Comparison of ENCODE assay signal across 3 cellular contexts in the genomic region with DNA sequence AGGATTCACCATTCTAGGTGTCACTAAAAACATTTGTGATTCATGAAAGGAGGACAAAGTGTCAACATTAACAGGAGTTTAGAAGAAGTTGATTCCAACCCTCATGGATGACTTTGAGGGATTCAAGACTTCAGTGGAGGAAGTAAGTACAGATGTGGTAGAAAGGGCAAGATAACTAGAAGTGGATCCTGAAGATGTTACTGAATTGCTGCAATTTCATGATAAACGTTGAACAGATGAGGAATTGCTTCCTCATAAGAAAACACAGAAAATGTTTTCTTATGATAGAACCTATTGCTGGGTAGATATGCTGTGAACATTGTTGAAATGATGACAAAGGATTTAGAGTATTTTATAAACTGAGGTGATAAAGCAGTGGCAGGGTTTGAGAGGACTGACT.
TF ChIP-seq lines count a peak whose summit lies in the region.

No MANE protein-coding gene starts in this region.

TF ChIP-seq in GM23338, 12 proteins besides CTCF, POLR2A, EP300 and RAD21 (continues in another document):
- TF ChIP-seq, protein P1, sequence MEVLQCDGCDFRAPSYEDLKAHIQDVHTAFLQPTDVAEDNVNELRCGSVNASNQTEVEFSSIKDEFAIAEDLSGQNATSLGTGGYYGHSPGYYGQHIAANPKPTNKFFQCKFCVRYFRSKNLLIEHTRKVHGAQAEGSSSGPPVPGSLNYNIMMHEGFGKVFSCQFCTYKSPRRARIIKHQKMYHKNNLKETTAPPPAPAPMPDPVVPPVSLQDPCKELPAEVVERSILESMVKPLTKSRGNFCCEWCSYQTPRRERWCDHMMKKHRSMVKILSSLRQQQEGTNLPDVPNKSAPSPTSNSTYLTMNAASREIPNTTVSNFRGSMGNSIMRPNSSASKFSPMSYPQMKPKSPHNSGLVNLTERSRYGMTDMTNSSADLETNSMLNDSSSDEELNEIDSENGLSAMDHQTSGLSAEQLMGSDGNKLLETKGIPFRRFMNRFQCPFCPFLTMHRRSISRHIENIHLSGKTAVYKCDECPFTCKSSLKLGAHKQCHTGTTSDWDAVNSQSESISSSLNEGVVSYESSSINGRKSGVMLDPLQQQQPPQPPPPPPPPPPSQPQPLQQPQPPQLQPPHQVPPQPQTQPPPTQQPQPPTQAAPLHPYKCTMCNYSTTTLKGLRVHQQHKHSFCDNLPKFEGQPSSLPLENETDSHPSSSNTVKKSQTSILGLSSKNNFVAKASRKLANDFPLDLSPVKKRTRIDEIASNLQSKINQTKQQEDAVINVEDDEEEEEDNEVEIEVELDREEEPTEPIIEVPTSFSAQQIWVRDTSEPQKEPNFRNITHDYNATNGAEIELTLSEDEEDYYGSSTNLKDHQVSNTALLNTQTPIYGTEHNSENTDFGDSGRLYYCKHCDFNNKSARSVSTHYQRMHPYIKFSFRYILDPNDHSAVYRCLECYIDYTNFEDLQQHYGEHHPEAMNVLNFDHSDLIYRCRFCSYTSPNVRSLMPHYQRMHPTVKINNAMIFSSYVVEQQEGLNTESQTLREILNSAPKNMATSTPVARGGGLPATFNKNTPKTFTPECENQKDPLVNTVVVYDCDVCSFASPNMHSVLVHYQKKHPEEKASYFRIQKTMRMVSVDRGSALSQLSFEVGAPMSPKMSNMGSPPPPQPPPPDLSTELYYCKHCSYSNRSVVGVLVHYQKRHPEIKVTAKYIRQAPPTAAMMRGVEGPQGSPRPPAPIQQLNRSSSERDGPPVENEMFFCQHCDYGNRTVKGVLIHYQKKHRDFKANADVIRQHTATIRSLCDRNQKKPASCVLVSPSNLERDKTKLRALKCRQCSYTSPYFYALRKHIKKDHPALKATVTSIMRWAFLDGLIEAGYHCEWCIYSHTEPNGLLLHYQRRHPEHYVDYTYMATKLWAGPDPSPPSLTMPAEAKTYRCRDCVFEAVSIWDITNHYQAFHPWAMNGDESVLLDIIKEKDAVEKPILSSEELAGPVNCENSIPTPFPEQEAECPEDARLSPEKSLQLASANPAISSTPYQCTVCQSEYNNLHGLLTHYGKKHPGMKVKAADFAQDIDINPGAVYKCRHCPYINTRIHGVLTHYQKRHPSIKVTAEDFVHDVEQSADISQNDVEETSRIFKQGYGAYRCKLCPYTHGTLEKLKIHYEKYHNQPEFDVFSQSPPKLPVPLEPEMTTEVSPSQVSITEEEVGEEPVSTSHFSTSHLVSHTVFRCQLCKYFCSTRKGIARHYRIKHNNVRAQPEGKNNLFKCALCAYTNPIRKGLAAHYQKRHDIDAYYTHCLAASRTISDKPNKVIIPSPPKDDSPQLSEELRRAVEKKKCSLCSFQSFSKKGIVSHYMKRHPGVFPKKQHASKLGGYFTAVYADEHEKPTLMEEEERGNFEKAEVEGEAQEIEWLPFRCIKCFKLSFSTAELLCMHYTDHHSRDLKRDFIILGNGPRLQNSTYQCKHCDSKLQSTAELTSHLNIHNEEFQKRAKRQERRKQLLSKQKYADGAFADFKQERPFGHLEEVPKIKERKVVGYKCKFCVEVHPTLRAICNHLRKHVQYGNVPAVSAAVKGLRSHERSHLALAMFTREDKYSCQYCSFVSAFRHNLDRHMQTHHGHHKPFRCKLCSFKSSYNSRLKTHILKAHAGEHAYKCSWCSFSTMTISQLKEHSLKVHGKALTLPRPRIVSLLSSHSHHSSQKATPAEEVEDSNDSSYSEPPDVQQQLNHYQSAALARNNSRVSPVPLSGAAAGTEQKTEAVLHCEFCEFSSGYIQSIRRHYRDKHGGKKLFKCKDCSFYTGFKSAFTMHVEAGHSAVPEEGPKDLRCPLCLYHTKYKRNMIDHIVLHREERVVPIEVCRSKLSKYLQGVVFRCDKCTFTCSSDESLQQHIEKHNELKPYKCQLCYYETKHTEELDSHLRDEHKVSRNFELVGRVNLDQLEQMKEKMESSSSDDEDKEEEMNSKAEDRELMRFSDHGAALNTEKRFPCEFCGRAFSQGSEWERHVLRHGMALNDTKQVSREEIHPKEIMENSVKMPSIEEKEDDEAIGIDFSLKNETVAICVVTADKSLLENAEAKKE (CRISPR knock-in tag; IDR thresholded peaks at IDR 0.05) = no peak

TF ChIP-seq in K562, 482 proteins besides CTCF, POLR2A, EP300 and RAD21 (continues in another document):
- TF ChIP-seq STAT5A (IDR thresholded peaks at IDR 0.05; ENCODE audit: borderline replicate concordance, low read length) (0 out of 2 replicates have a peak, but pooled peaks have one; percentile 14), TRIM24 (IDR thresholded peaks at IDR 0.05) (peak; percentile 57 to 69; a peak in 2 of 4 replicates), FOXM1 (IDR thresholded peaks at IDR 0.05; ENCODE audit: low read depth) (0 out of 2 replicates have a peak, but pooled peaks have one; percentile 48), FOXM1 (CRISPR knock-in tag; IDR thresholded peaks at IDR 0.05; ENCODE audit: low read depth) (no peak), BMI1 (IDR thresholded peaks at IDR 0.05; ENCODE audit: low read length) (no peak), GTF2F1 (IDR thresholded peaks at IDR 0.05; ENCODE audit: low read depth, low read length) (no peak), NFE2L1 (tag; IDR thresholded peaks at IDR 0.05; ENCODE audit: borderline replicate concordance, low read depth) (no peak), ETV5 (CRISPR knock-in tag; IDR thresholded peaks at IDR 0.05; ENCODE audit: low read depth) (no peak), CBFA2T2 (conservative IDR thresholded peaks at IDR 0.05) (peak; percentile 77), NCOR1 (IDR thresholded peaks at IDR 0.05) (peak; percentile 72), SOX6 (IDR thresholded peaks at IDR 0.05) (peak; percentile 36; the same call in 1 of the 2 replicates), CBFA2T3 (IDR thresholded peaks at IDR 0.05) (peak; percentile 88), DPF2 (IDR thresholded peaks at IDR 0.05) (0 out of 2 replicates have a peak, but pooled peaks have one; percentile 26), KDM1A (IDR thresholded peaks at IDR 0.05) (peak in 1 of 2 experiments; percentile 47; a peak in 2 of 4 replicates), NFIC (IDR thresholded peaks at IDR 0.05) (peak; percentile 45; the same call in 1 of the 2 replicates), CCAR2 (IDR thresholded peaks at IDR 0.05; ENCODE audit: low read depth, low read length) (no peak), TCF3 (CRISPR knock-in tag; IDR thresholded peaks at IDR 0.05) (peak; percentile 77), ADNP (tag; IDR thresholded peaks at IDR 0.05) (no peak), TAL1 (IDR thresholded peaks at IDR 0.05) (peak; percentile 67; the same call in 1 of the 2 replicates), ARID1B (IDR thresholded peaks at IDR 0.05) (peak; percentile 81), TEAD4 (IDR thresholded peaks at IDR 0.05; ENCODE audit: low read length) (peak; percentile 64), TEAD4 (CRISPR knock-in tag; IDR thresholded peaks at IDR 0.05; ENCODE audit: borderline replicate concordance) (no peak)
- TF ChIP-seq, protein P2, sequence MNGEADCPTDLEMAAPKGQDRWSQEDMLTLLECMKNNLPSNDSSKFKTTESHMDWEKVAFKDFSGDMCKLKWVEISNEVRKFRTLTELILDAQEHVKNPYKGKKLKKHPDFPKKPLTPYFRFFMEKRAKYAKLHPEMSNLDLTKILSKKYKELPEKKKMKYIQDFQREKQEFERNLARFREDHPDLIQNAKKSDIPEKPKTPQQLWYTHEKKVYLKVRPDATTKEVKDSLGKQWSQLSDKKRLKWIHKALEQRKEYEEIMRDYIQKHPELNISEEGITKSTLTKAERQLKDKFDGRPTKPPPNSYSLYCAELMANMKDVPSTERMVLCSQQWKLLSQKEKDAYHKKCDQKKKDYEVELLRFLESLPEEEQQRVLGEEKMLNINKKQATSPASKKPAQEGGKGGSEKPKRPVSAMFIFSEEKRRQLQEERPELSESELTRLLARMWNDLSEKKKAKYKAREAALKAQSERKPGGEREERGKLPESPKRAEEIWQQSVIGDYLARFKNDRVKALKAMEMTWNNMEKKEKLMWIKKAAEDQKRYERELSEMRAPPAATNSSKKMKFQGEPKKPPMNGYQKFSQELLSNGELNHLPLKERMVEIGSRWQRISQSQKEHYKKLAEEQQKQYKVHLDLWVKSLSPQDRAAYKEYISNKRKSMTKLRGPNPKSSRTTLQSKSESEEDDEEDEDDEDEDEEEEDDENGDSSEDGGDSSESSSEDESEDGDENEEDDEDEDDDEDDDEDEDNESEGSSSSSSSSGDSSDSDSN (IDR thresholded peaks at IDR 0.05; ENCODE audit: borderline replicate concordance in 1 of 2, low read depth in 2 of 2, low read length in 2 of 2) = no peak
- TF ChIP-seq, protein P3, sequence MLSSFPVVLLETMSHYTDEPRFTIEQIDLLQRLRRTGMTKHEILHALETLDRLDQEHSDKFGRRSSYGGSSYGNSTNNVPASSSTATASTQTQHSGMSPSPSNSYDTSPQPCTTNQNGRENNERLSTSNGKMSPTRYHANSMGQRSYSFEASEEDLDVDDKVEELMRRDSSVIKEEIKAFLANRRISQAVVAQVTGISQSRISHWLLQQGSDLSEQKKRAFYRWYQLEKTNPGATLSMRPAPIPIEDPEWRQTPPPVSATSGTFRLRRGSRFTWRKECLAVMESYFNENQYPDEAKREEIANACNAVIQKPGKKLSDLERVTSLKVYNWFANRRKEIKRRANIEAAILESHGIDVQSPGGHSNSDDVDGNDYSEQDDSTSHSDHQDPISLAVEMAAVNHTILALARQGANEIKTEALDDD (IDR thresholded peaks at IDR 0.05) = peak; percentile 25; the same call in 1 of the 2 replicates

TF ChIP-seq in WTC11, 78 proteins besides CTCF, POLR2A, EP300 and RAD21 (continues in another document):
- TF ChIP-seq IRF2 (CRISPR knock-in tag; IDR thresholded peaks at IDR 0.05; ENCODE audit: borderline replicate concordance, low read depth) = no peak
- TF ChIP-seq, protein P4, sequence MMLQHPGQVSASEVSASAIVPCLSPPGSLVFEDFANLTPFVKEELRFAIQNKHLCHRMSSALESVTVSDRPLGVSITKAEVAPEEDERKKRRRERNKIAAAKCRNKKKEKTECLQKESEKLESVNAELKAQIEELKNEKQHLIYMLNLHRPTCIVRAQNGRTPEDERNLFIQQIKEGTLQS (CRISPR knock-in tag; conservative IDR thresholded peaks at IDR 0.05) = no peak
- TF ChIP-seq TP53 (CRISPR knock-in tag; IDR thresholded peaks at IDR 0.05) = no peak
- TF ChIP-seq ZNF121 (CRISPR knock-in tag; IDR thresholded peaks at IDR 0.05) = no peak
- TF ChIP-seq FOXK1 (CRISPR knock-in tag; IDR thresholded peaks at IDR 0.05) = no peak
- no peak for TF ChIP-seq HMGA2 (CRISPR knock-in tag; IDR thresholded peaks at IDR 0.05)
- TF ChIP-seq, protein P5, sequence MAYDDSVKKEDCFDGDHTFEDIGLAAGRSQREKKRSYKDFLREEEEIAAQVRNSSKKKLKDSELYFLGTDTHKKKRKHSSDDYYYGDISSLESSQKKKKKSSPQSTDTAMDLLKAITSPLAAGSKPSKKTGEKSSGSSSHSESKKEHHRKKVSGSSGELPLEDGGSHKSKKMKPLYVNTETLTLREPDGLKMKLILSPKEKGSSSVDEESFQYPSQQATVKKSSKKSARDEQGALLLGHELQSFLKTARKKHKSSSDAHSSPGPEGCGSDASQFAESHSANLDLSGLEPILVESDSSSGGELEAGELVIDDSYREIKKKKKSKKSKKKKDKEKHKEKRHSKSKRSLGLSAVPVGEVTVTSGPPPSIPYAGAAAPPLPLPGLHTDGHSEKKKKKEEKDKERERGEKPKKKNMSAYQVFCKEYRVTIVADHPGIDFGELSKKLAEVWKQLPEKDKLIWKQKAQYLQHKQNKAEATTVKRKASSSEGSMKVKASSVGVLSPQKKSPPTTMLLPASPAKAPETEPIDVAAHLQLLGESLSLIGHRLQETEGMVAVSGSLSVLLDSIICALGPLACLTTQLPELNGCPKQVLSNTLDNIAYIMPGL (CRISPR knock-in tag; IDR thresholded peaks at IDR 0.05) = no peak
- no peak for TF ChIP-seq SOX15 (CRISPR knock-in tag; IDR thresholded peaks at IDR 0.05)
- TF ChIP-seq, protein P6, sequence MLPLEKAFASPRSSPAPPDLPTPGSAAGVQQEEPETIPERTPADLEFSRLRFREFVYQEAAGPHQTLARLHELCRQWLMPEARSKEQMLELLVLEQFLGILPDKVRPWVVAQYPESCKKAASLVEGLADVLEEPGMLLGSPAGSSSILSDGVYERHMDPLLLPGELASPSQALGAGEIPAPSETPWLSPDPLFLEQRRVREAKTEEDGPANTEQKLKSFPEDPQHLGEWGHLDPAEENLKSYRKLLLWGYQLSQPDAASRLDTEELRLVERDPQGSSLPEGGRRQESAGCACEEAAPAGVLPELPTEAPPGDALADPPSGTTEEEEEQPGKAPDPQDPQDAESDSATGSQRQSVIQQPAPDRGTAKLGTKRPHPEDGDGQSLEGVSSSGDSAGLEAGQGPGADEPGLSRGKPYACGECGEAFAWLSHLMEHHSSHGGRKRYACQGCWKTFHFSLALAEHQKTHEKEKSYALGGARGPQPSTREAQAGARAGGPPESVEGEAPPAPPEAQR (CRISPR knock-in tag; IDR thresholded peaks at IDR 0.05) = no peak
- TF ChIP-seq TEAD1 (CRISPR knock-in tag; IDR thresholded peaks at IDR 0.05) = no peak
- TF ChIP-seq, protein P7, sequence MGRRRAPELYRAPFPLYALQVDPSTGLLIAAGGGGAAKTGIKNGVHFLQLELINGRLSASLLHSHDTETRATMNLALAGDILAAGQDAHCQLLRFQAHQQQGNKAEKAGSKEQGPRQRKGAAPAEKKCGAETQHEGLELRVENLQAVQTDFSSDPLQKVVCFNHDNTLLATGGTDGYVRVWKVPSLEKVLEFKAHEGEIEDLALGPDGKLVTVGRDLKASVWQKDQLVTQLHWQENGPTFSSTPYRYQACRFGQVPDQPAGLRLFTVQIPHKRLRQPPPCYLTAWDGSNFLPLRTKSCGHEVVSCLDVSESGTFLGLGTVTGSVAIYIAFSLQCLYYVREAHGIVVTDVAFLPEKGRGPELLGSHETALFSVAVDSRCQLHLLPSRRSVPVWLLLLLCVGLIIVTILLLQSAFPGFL (CRISPR knock-in tag; IDR thresholded peaks at IDR 0.05; ENCODE audit: borderline replicate concordance) = no peak
- TF ChIP-seq, protein P8, sequence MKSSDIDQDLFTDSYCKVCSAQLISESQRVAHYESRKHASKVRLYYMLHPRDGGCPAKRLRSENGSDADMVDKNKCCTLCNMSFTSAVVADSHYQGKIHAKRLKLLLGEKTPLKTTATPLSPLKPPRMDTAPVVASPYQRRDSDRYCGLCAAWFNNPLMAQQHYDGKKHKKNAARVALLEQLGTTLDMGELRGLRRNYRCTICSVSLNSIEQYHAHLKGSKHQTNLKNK (CRISPR knock-in tag; IDR thresholded peaks at IDR 0.05) = no peak
- TF ChIP-seq, protein P9, sequence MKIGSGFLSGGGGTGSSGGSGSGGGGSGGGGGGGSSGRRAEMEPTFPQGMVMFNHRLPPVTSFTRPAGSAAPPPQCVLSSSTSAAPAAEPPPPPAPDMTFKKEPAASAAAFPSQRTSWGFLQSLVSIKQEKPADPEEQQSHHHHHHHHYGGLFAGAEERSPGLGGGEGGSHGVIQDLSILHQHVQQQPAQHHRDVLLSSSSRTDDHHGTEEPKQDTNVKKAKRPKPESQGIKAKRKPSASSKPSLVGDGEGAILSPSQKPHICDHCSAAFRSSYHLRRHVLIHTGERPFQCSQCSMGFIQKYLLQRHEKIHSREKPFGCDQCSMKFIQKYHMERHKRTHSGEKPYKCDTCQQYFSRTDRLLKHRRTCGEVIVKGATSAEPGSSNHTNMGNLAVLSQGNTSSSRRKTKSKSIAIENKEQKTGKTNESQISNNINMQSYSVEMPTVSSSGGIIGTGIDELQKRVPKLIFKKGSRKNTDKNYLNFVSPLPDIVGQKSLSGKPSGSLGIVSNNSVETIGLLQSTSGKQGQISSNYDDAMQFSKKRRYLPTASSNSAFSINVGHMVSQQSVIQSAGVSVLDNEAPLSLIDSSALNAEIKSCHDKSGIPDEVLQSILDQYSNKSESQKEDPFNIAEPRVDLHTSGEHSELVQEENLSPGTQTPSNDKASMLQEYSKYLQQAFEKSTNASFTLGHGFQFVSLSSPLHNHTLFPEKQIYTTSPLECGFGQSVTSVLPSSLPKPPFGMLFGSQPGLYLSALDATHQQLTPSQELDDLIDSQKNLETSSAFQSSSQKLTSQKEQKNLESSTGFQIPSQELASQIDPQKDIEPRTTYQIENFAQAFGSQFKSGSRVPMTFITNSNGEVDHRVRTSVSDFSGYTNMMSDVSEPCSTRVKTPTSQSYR (CRISPR knock-in tag; IDR thresholded peaks at IDR 0.05) = no peak
- no peak for TF ChIP-seq TEAD4 (CRISPR knock-in tag; IDR thresholded peaks at IDR 0.05)
- no peak for TF ChIP-seq EMX1 (CRISPR knock-in tag; IDR thresholded peaks at IDR 0.05)
- TF ChIP-seq ZNF671 (CRISPR knock-in tag; IDR thresholded peaks at IDR 0.05) = no peak
